ENCODE assay signal across 8 cellular contexts in the genomic region with DNA sequence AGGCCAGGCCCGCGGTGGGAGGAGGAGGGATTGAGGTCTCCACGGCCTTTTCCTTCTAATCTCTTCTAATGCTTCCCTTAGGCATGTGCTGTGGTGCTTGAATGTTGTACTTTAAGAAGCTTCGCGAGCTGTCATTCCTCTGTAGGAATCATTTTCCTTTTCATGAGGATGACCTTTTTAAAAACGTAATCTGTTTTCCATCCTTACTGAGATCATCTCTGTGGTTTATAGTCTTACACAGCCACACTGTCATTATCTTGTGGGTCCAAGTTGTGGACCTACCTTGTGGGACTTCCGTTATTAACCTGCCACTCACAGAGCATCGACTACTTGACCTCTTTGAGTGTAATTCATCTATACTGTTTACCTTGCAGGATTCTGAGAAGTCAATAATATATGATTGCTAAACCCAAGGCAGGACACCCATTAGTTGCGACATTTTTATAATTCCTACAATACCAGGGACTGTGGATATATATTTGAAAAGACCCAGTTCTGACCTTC. TPM values are rescaled to one million over a fixed set of nuclear protein-coding genes. Genes with fewer than 3 reads are reported as not detected.
DNase-seq lines count a peak whose midpoint lies in the region; ATAC-seq and TF ChIP-seq lines count a peak whose summit lies in the region.

No MANE protein-coding gene starts in this region.

- H3K9me3 Mint-ChIP-seq in T-cell (no peaks in the 10 kb centered on the region), glutamatergic neuron (ENCODE audit: unreplicated experiment) (no peaks in the 10 kb centered on the region)

- DNase-seq in H4 (ENCODE audit: low spot score) (peak; percentile 6), T-cell (no peak), glutamatergic neuron (no peak), NCI-H1105 (lab: John Stamatoyannopoulos, UW) (no peak)

- ATAC-seq in T-cell (replicated peaks in 1 of 4), result no peak
- ATAC-seq in GM21381 (IDR thresholded peaks at IDR 0.05; ENCODE audit: unreplicated experiment), result no peak
- ATAC-seq in GM18498 (IDR thresholded peaks at IDR 0.05; ENCODE audit: unreplicated experiment), result no peak
- no peak for ATAC-seq in GM18858 (IDR thresholded peaks at IDR 0.05; ENCODE audit: unreplicated experiment)

- H3K27ac Mint-ChIP-seq in T-cell (no peak overlapping the region), glutamatergic neuron (ENCODE audit: unreplicated experiment) (peak overlapping the region; percentile 53)

- no peaks in the 10 kb centered on the region for H3K36me3 Mint-ChIP-seq in T-cell
- no peaks in the 10 kb centered on the region for H3K36me3 Mint-ChIP-seq in glutamatergic neuron (ENCODE audit: unreplicated experiment)

- peaks cover 15 to 16% (median 15%) of the 10 kb centered on the region in 3 donors for H3K4me1 Mint-ChIP-seq in T-cell
- peaks cover 4% of the 10 kb centered on the region for H3K4me1 Mint-ChIP-seq in glutamatergic neuron (ENCODE audit: low read depth, unreplicated experiment)

- H3K4me3 ChIP-seq in skin epidermis, result peak overlapping the region; percentile 55 to 92 (median 83)

- H3K4me3 Mint-ChIP-seq in T-cell, result peak overlapping the region; percentile 80 to 88 (median 86)
- peak overlapping the region; percentile 96 for H3K4me3 Mint-ChIP-seq in glutamatergic neuron (ENCODE audit: unreplicated experiment)

- peak overlapping the region in 14 of 21 experiments; percentile 0 to 86 (median 74) for H3K27ac ChIP-seq in skin epidermis

- TF ChIP-seq CTCF in glutamatergic neuron (IDR thresholded peaks at IDR 0.05; ENCODE audit: partially characterized antibody, unreplicated experiment), result no peak

- CTCF ChIA-PET in T-cell (lab: Charles Lee), result no interaction called here

- H3K27me3 Mint-ChIP-seq in T-cell (peaks cover 32 to 56% of the 10 kb centered on the region in 2 donors), glutamatergic neuron (ENCODE audit: unreplicated experiment) (peaks cover 7% of the 10 kb centered on the region)

- POLR2A ChIA-PET in T-cell (lab: Charles Lee), result no interaction called here

RNA-seq across cellular contexts. Expression of gene SLC25A27, which starts 0.7 kb away (rescaled TPM):
- total RNA-seq in H4 (2014; rRNA removed; shearing (Covaris generic)), result 1.4 TPM in 1 of 2 replicates, not detected in the other
- total RNA-seq in T-cell, result 1 to 10 TPM in 2 of 5 donors, under 1 TPM in 3; 0.23 to 2.4 (median 0.85) TPM
- total RNA-seq in glutamatergic neuron (ENCODE audit: unreplicated experiment), result 13.6 TPM

RNA-seq across cellular contexts. Expression of gene CYP39A1, which starts 0.9 kb away (rescaled TPM):
- total RNA-seq in H4 (2014; rRNA removed; shearing (Covaris generic)), result 6.6 and 23.3 TPM in 2 replicates
- not detected for total RNA-seq in T-cell
- 0.17 TPM for total RNA-seq in glutamatergic neuron (ENCODE audit: unreplicated experiment)

RNA-seq across cellular contexts. Expression of gene TDRD6, which starts 34.2 kb away (rescaled TPM):
- 0.70 TPM in 1 of 2 replicates, not detected in the other for total RNA-seq in H4 (2014; rRNA removed; shearing (Covaris generic))
- total RNA-seq in T-cell (under 1 TPM in 2 of 5 donors, not detected in 3; 0.03 to 0.20 TPM), glutamatergic neuron (ENCODE audit: unreplicated experiment) (0.64 TPM)
